In genomic region chr12:132084681-132085635, GRCh38 we compare ENCODE assay signal across 1 cellular context.
TF ChIP-seq lines count a peak whose summit lies in the region.

No MANE protein-coding gene starts in this region.

TF ChIP-seq in HEK293, 187 proteins besides CTCF, POLR2A, EP300 and RAD21 (continued from another document):
- TF ChIP-seq ZBTB44 (tag by site-specific recombination; IDR thresholded peaks at IDR 0.05), result no peak
- no peak for TF ChIP-seq ZSCAN30 (tag by site-specific recombination; IDR thresholded peaks at IDR 0.05)
- no peak for TF ChIP-seq ZNF830 (tag by site-specific recombination; IDR thresholded peaks at IDR 0.05; ENCODE audit: low read depth)
- no peak for TF ChIP-seq ZNF112 (tag by site-specific recombination; IDR thresholded peaks at IDR 0.05)
- TF ChIP-seq ZNF211 (tag by site-specific recombination; IDR thresholded peaks at IDR 0.05; ENCODE audit: low read depth), result no peak
- TF ChIP-seq KLF10 (tag by site-specific recombination; IDR thresholded peaks at IDR 0.05), result no peak
- no peak for TF ChIP-seq ZNF747 (tag by site-specific recombination; IDR thresholded peaks at IDR 0.05)
- no peak for TF ChIP-seq ZNF19 (tag by site-specific recombination; IDR thresholded peaks at IDR 0.05; ENCODE audit: low read depth)
- TF ChIP-seq OVOL3 (tag by site-specific recombination; IDR thresholded peaks at IDR 0.05), result no peak
- TF ChIP-seq ZNF701 (tag by site-specific recombination; IDR thresholded peaks at IDR 0.05), result no peak
- no peak for TF ChIP-seq ZNF37A (tag by site-specific recombination; IDR thresholded peaks at IDR 0.05)
- no peak for TF ChIP-seq ZNF549 (tag by site-specific recombination; IDR thresholded peaks at IDR 0.05)
- TF ChIP-seq SP3 (tag by site-specific recombination; IDR thresholded peaks at IDR 0.05), result peak; percentile 85
- TF ChIP-seq ZNF18 (tag by site-specific recombination; IDR thresholded peaks at IDR 0.05), result no peak
- peak; percentile 69; the same call in 1 of the 2 replicates for TF ChIP-seq GLIS2 (tag by site-specific recombination; IDR thresholded peaks at IDR 0.05)
- no peak for TF ChIP-seq ZNF645 (tag by site-specific recombination; IDR thresholded peaks at IDR 0.05)
- peak; percentile 68 for TF ChIP-seq EGR2 (tag by site-specific recombination; IDR thresholded peaks at IDR 0.05; ENCODE audit: low read depth)
- TF ChIP-seq ZNF76 (tag by site-specific recombination; IDR thresholded peaks at IDR 0.05; ENCODE audit: borderline replicate concordance, low read depth), result no peak
- TF ChIP-seq ZEB2 (tag by site-specific recombination; IDR thresholded peaks at IDR 0.05), result no peak; the same call in 1 of the 2 replicates
- TF ChIP-seq FEZF1 (tag by site-specific recombination; IDR thresholded peaks at IDR 0.05), result no peak
- TF ChIP-seq ZNF366 (tag by site-specific recombination; conservative IDR thresholded peaks at IDR 0.05), result no peak
- TF ChIP-seq GLI4 (tag by site-specific recombination; IDR thresholded peaks at IDR 0.05), result no peak
- peak; percentile 83 for TF ChIP-seq BCL11A (tag by site-specific recombination; IDR thresholded peaks at IDR 0.05; ENCODE audit: low read depth)
- TF ChIP-seq PRDM1 (tag by site-specific recombination; IDR thresholded peaks at IDR 0.05), result no peak
- TF ChIP-seq ZSCAN4 (tag by site-specific recombination; IDR thresholded peaks at IDR 0.05), result no peak
- TF ChIP-seq ZFP3 (tag by site-specific recombination; IDR thresholded peaks at IDR 0.05; ENCODE audit: low read depth), result no peak
- no peak for TF ChIP-seq ZNF654 (tag by site-specific recombination; IDR thresholded peaks at IDR 0.05; ENCODE audit: low read depth)
- TF ChIP-seq ZNF785 (tag by site-specific recombination; IDR thresholded peaks at IDR 0.05), result no peak
- no peak for TF ChIP-seq HOXA7 (CRISPR knock-in tag; IDR thresholded peaks at IDR 0.05; ENCODE audit: borderline replicate concordance)
- TF ChIP-seq ZNF350 (tag by site-specific recombination; IDR thresholded peaks at IDR 0.05), result no peak
- no peak for TF ChIP-seq ZBTB11 (tag by site-specific recombination; conservative IDR thresholded peaks at IDR 0.05; ENCODE audit: low read depth)
- TF ChIP-seq ZNF791 (tag by site-specific recombination; IDR thresholded peaks at IDR 0.05), result no peak
- no peak for TF ChIP-seq ZNF792 (tag by site-specific recombination; IDR thresholded peaks at IDR 0.05)
- no peak for TF ChIP-seq BCL6B (tag by site-specific recombination; IDR thresholded peaks at IDR 0.05)
- peak; percentile 73 for TF ChIP-seq KLF16 (tag by site-specific recombination; IDR thresholded peaks at IDR 0.05)
- no peak for TF ChIP-seq ZNF580 (tag by site-specific recombination; IDR thresholded peaks at IDR 0.05)
- no peak for TF ChIP-seq GLI2 (tag by site-specific recombination; IDR thresholded peaks at IDR 0.05; ENCODE audit: borderline replicate concordance, low read depth)
- no peak for TF ChIP-seq ZNF629 (tag by site-specific recombination; IDR thresholded peaks at IDR 0.05)
- no peak for TF ChIP-seq ZNF544 (tag by site-specific recombination; IDR thresholded peaks at IDR 0.05)
- TF ChIP-seq ZNF776 (tag by site-specific recombination; IDR thresholded peaks at IDR 0.05; ENCODE audit: borderline replicate concordance), result no peak
- peak; percentile 62; the same call in 1 of the 2 replicates for TF ChIP-seq ZBTB17 (tag by site-specific recombination; IDR thresholded peaks at IDR 0.05)
- no peak for TF ChIP-seq MYNN (tag by site-specific recombination; IDR thresholded peaks at IDR 0.05; ENCODE audit: borderline replicate concordance)
- TF ChIP-seq ZNF561 (tag by site-specific recombination; IDR thresholded peaks at IDR 0.05; ENCODE audit: borderline replicate concordance), result no peak
- no peak for TF ChIP-seq ZNF354C (tag by site-specific recombination; IDR thresholded peaks at IDR 0.05; ENCODE audit: borderline replicate concordance, low read depth)
- TF ChIP-seq ZNF2 (tag by site-specific recombination; IDR thresholded peaks at IDR 0.05), result no peak
